ENCODE assay signal across 8 cellular contexts in the genomic region with DNA sequence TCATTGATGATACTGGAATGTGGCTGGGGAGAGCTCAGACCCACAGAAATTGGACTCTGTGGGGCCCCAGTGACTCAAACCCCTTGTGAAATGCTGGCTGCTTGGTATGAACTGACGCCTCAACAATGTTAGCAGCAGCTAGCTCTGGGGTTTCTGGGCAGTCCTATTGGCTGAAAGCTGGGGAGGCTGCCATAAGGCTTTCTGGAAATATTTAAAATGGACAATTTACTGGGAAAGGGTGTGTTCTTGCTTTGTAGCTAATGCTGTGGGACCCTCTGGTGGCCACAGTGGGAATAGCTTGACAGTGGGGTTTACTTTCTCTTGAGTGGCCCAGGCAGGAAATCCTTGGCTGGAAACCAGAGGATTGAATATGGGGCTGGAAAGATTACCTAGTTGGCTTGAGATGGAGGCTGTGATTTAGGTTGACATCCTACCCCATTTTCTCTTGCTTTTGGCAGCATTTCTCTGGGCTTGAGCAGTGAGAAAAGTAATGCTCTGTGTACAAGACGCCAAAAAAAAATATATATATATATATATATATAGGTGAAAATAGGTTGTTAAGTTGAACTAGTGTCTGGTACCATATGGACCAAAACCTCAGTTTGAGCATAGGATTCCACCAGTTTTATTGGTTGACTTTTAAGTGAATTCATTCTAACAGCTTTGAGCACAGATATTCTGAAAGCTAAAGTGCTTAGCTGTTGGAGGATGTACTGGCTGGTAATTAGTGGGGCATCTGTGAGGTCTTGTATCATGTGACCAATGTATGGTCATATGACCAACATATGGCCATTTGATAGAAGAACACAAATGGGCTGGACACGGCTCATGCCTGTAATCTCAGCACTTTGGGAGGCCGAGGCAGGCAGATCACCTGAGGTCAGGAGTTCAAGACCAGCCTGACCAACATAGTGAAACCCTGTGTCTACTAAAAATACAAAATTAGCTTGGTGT. TPM values are rescaled to one million over a fixed set of nuclear protein-coding genes. Genes with fewer than 3 reads are reported as not detected.
DNase-seq lines count a peak whose midpoint lies in the region; ATAC-seq, FAIRE-seq and TF ChIP-seq lines count a peak whose summit lies in the region.

No MANE protein-coding gene starts in this region.

- no peaks in the 10 kb centered on the region for H3K9me3 ChIP-seq in DOHH2 (ENCODE audit: control insufficient read depth, insufficient read depth, low read length)
- H3K9me3 ChIP-seq in MM.1S (replicated peaks; ENCODE audit: insufficient read depth, low read length) = no peaks in the 10 kb centered on the region
- H3K9me3 ChIP-seq in SJCRH30 (replicated peaks) = no peaks in the 10 kb centered on the region
- H3K9me3 ChIP-seq in pancreas = no peaks in the 10 kb centered on the region
- H3K9me3 ChIP-seq in thyroid gland = no peaks in the 10 kb centered on the region

- H2AFZ ChIP-seq in MM.1S (ENCODE audit: low read length) = no peak overlapping the region

- WGBS in pancreas, 2 donors = 65 to 73% methylated on average over 4 of the region's 4 CpGs
- WGBS in thyroid gland, 2 donors = 71 to 79% methylated on average over 4 of the region's 4 CpGs

- peak overlapping the region; percentile 14; the same call in 1 of the 2 replicates for H3K4me2 ChIP-seq in DOHH2 (ENCODE audit: low read length)
- H3K4me2 ChIP-seq in MM.1S (ENCODE audit: low read depth, low read length) = no peak overlapping the region

- H3K4me1 ChIP-seq in DOHH2 (ENCODE audit: control insufficient read depth, low read length) (peaks cover 13% of the 10 kb centered on the region), MM.1S (ENCODE audit: low read length) (no peaks in the 10 kb centered on the region), SJCRH30 (peaks cover 28% of the 10 kb centered on the region), pancreas (peaks cover 0 to 2% (median 0%) of the 10 kb centered on the region in 3 donors), thyroid gland (peaks cover 0 to 11% of the 10 kb centered on the region in 2 donors)

- intact Hi-C loops in pancreas (cut with DNase I) (loop anchor here in 1 of 3 donors (5.0 kb wide), 1 partner anchor 35 kb away; no protein-coding TSS in a partner anchor), thyroid gland (cut with DNase I) (loop anchor here (2.0 kb wide), 1 partner anchor 67 kb away; no protein-coding TSS in a partner anchor)

- peak; percentile 78 to 91 (median 86) for ATAC-seq in pancreas
- no peak for ATAC-seq in GM21423 (IDR thresholded peaks at IDR 0.05; ENCODE audit: unreplicated experiment)

- peaks cover 24% of the 10 kb centered on the region for H3K27me3 ChIP-seq in DOHH2 (ENCODE audit: control insufficient read depth, low read length)
- H3K27me3 ChIP-seq in MM.1S (replicated peaks; ENCODE audit: insufficient read depth, low read length) = no peaks in the 10 kb centered on the region
- H3K27me3 ChIP-seq in SJCRH30 = no peaks in the 10 kb centered on the region
- peaks cover 0 to 4% (median 0%) of the 10 kb centered on the region in 4 donors for H3K27me3 ChIP-seq in pancreas
- H3K27me3 ChIP-seq in thyroid gland = no peaks in the 10 kb centered on the region

- DNase-seq in MM.1S = peak; percentile 81
- peak; percentile 87 to 93 for DNase-seq in SJCRH30
- DNase-seq in activated gamma-delta T cell treated with anti-CD3 and anti-CD28 coated beads, Interleukin-2, amount 50 U/mL, for 16 hours (ENCODE audit: low read depth) = peak; percentile 66
- peak; percentile 44 for DNase-seq in germinal center (ENCODE audit: low spot score)
- DNase-seq in pancreas = peak; percentile 73 to 90 (median 84)
- DNase-seq in thyroid gland = peak; percentile 93 to 94

- FAIRE-seq in pancreas (lab: Jason Lieb, UNC) = no peak

- no peaks in the 10 kb centered on the region for H3F3A ChIP-seq in DOHH2 (ENCODE audit: control insufficient read depth, insufficient read depth)
- no peaks in the 10 kb centered on the region for H3F3A ChIP-seq in MM.1S (ENCODE audit: insufficient read depth, low read length)

- H3K27ac ChIP-seq in DOHH2 (ENCODE audit: low read depth, low read length) = no peak overlapping the region
- H3K27ac ChIP-seq in MM.1S (ENCODE audit: low read length) = no peak overlapping the region
- H3K27ac ChIP-seq in SJCRH30 = no peak overlapping the region
- no peak overlapping the region for H3K27ac ChIP-seq in pancreas
- H3K27ac ChIP-seq in thyroid gland = no peak overlapping the region

- peak; percentile 94 for TF ChIP-seq CTCF in DOHH2 (IDR thresholded peaks at IDR 0.05; ENCODE audit: low read depth, low read length, poor library complexity, severe bottlenecking)
- peak; percentile 99 for TF ChIP-seq CTCF in MM.1S (IDR thresholded peaks at IDR 0.05; ENCODE audit: low read length)
- peak; percentile 79 to 89 (median 84) for TF ChIP-seq CTCF in pancreas (IDR thresholded peaks at IDR 0.05)
- TF ChIP-seq CTCF in thyroid gland (IDR thresholded peaks at IDR 0.05) = peak; percentile 88 to 95 (median 93)

- no peak for TF ChIP-seq POLR2A in thyroid gland (IDR thresholded peaks at IDR 0.05)

- no peak overlapping the region for H3K9ac ChIP-seq in MM.1S (ENCODE audit: low read length)

- H4K20me1 ChIP-seq in DOHH2 (ENCODE audit: control insufficient read depth, insufficient read depth, low read depth, low read length) (no peaks in the 10 kb centered on the region), MM.1S (ENCODE audit: insufficient read depth, low read length) (no peaks in the 10 kb centered on the region)

- H3K36me3 ChIP-seq in DOHH2 (ENCODE audit: control insufficient read depth, low read length) = no peaks in the 10 kb centered on the region
- no peaks in the 10 kb centered on the region for H3K36me3 ChIP-seq in MM.1S (replicated peaks; ENCODE audit: insufficient read depth, low read length)
- H3K36me3 ChIP-seq in SJCRH30 = no peaks in the 10 kb centered on the region
- no peaks in the 10 kb centered on the region for H3K36me3 ChIP-seq in pancreas
- no peaks in the 10 kb centered on the region for H3K36me3 ChIP-seq in thyroid gland

- H3K4me3 ChIP-seq in DOHH2 (ENCODE audit: low read length) = no peak overlapping the region
- no peak overlapping the region for H3K4me3 ChIP-seq in MM.1S (ENCODE audit: low read length)
- H3K4me3 ChIP-seq in SJCRH30 = no peak overlapping the region
- H3K4me3 ChIP-seq in pancreas = no peak overlapping the region
- H3K4me3 ChIP-seq in thyroid gland (replicated peaks in 1 of 3) = no peak overlapping the region

- H3K9me2 ChIP-seq in DOHH2 (replicated peaks; ENCODE audit: control insufficient read depth, low read length) = no peaks in the 10 kb centered on the region
- no peaks in the 10 kb centered on the region for H3K9me2 ChIP-seq in MM.1S (replicated peaks; ENCODE audit: insufficient read depth, low read length)

- no peaks in the 10 kb centered on the region for H3K79me2 ChIP-seq in DOHH2 (ENCODE audit: control insufficient read depth, low read length)
- H3K79me2 ChIP-seq in MM.1S (ENCODE audit: low read length) = no peaks in the 10 kb centered on the region

RNA-seq across cellular contexts. Expression of a gene that starts 8.2 kb away (rescaled TPM):
- total RNA-seq in SJCRH30 (2014; rRNA removed; shearing (Covaris generic)) = 36.4 and 38.3 TPM in 2 replicates
- 100 to 1,000 TPM in 2 of 6 donors, 10 to 100 TPM in 4; 34.3 to 211 (median 74.6) TPM for total RNA-seq in pancreas
- polyA plus RNA-seq in pancreas = 100 to 1,000 TPM; 203 to 269 TPM
- total RNA-seq in thyroid gland = 10 to 100 TPM; 11.2 to 64.0 (median 35.6) TPM

RNA-seq across cellular contexts. Expression of a gene that starts 34.9 kb away (rescaled TPM):
- total RNA-seq in SJCRH30 (2014; rRNA removed; shearing (Covaris generic)) = 492 and 509 TPM in 2 replicates
- total RNA-seq in pancreas (100 to 1,000 TPM in 2 of 6 donors, 10 to 100 TPM in 4; 23.6 to 291 (median 61.9) TPM), thyroid gland (100 to 1,000 TPM; 120 to 368 (median 160) TPM)
- 100 to 1,000 TPM; 239 to 433 TPM for polyA plus RNA-seq in pancreas
